Comparison of ENCODE assay signal across 15 cellular contexts in genomic region chr15:29835301-29835700, GRCh38. TPM values are rescaled to one million over a fixed set of nuclear protein-coding genes. Genes with fewer than 3 reads are reported as not detected.
A peak's percentile ranks its signal among the peaks of the same experiment; 100 is the strongest.
DNase-seq lines count a peak whose midpoint lies in the region; ATAC-seq, FAIRE-seq and TF ChIP-seq lines count a peak whose summit lies in the region.
"Had no signal": no experiment of that assay in that cellular context is flagged by ENCODE, and none has a peak within 500 bp of the region (broad histone marks: within the 10 kb centered on the region; RNA-seq: fewer than 3 reads in every experiment).

No MANE protein-coding gene starts in this region.

- no peak overlapping the region for H3K9ac ChIP-seq in mammary epithelial cell (ENCODE audit: insufficient read depth, low read length)

- no peaks in the 10 kb centered on the region for H3K79me2 ChIP-seq in mammary epithelial cell (ENCODE audit: insufficient read depth, low read length)

- no peak for DNase-seq in H54 (ENCODE audit: insufficient read length, low spot score)
- DNase-seq in mammary epithelial cell = no peak
- peak; percentile 83 for DNase-seq in fibroblast of the aortic adventitia (ENCODE audit: low read depth)
- DNase-seq in mucosa of descending colon = no peak
- DNase-seq in NCI-H1436 treated with DMSO at 0.1 percent for 48 hours (lab: John Stamatoyannopoulos, UW) = no peak
- no peak for DNase-seq in dorsolateral prefrontal cortex
- DNase-seq: amniotic stem cell; KBM-7; naive thymus-derived CD4-positive, alpha-beta T cell; NCI-H1048 had no signal

- WGBS in mammary epithelial cell (ENCODE audit: low coverage, missing lambda C conversion rate) = 83% methylated on average over 4 of the region's 4 CpGs

- no peak for TF ChIP-seq POLR2A in H54 (IDR thresholded peaks at IDR 0.05; ENCODE audit: low read depth, low read length)

- peak overlapping the region; percentile 14 for H3K4me2 ChIP-seq in mammary epithelial cell (ENCODE audit: insufficient read depth, low read depth, low read length)

- H3K9me3 ChIP-seq in mammary epithelial cell (replicated peaks; ENCODE audit: insufficient read depth, low read length) = no peaks in the 10 kb centered on the region
- H3K9me3 ChIP-seq in mucosa of descending colon = no peaks in the 10 kb centered on the region

- TF ChIP-seq CTCF in mammary epithelial cell (conservative IDR thresholded peaks at IDR 0.05 in 1 of 2, IDR thresholded peaks at IDR 0.05 in 1 of 2; ENCODE audit: extremely low read depth in 1 of 2, insufficient read depth in 1 of 2, low read depth in 1 of 2, low read length in 2 of 2) = no peak
- no peak for TF ChIP-seq CTCF in fibroblast of the aortic adventitia (IDR thresholded peaks at IDR 0.05; ENCODE audit: insufficient read depth, low read length)
- no peak for TF ChIP-seq CTCF in mucosa of descending colon (IDR thresholded peaks at IDR 0.05)
- no peak for TF ChIP-seq CTCF in dorsolateral prefrontal cortex (IDR thresholded peaks at IDR 0.05 in 54 of 56, conservative IDR thresholded peaks at IDR 0.05 in 2 of 56; ENCODE audit: low read depth in 1 of 56, partially characterized antibody in 56 of 56)

- peak; percentile 85 for FAIRE-seq in H54 (lab: Jason Lieb, UNC)
- FAIRE-seq: RCC 7860 had no signal

- no peaks in the 10 kb centered on the region for H3K36me3 ChIP-seq in mammary epithelial cell (ENCODE audit: insufficient read depth, low read length)
- no peaks in the 10 kb centered on the region for H3K36me3 ChIP-seq in mucosa of descending colon (ENCODE audit: low read depth)

- no peaks in the 10 kb centered on the region for H4K20me1 ChIP-seq in mammary epithelial cell (ENCODE audit: insufficient read depth, low read length)

- H3K4me1 ChIP-seq in mammary epithelial cell (ENCODE audit: insufficient read depth, low read length) (peaks cover 18% of the 10 kb centered on the region), mucosa of descending colon (ENCODE audit: low read depth) (no peaks in the 10 kb centered on the region)

- in situ Hi-C loops in mammary epithelial cell (cut with MboI; ENCODE audit: low sequenced_read_pairs in 2 of 2) = no loop called here

- H3K27ac ChIP-seq in mammary epithelial cell (ENCODE audit: insufficient read depth, low read depth, low read length) = no peak overlapping the region
- H3K27ac ChIP-seq in dorsolateral prefrontal cortex = peak overlapping the region in 27 of 59 donors; percentile 1 to 67 (median 38)

- CTCF ChIA-PET in mammary epithelial cell (lab: Charles Lee; ENCODE audit: low non-redundant PET) = no interaction called here

- BruUV-seq in mammary epithelial cell (replicated peaks; lab: Mats Ljungman, UMichigan) = no TSS peak

- H2AFZ ChIP-seq in mammary epithelial cell (ENCODE audit: low read depth, low read length) = peak overlapping the region; percentile 23

- dilution Hi-C loops in mammary epithelial cell (cut with HindIII; ENCODE audit: low sequenced_read_pairs) = no loop called here

- no peaks in the 10 kb centered on the region for H3K27me3 ChIP-seq in mammary epithelial cell (ENCODE audit: insufficient read depth, low read length)
- H3K27me3 ChIP-seq in dorsolateral prefrontal cortex = no peaks in the 10 kb centered on the region

- intact Hi-C loops in mammary epithelial cell (cut with micrococcal nuclease) (no loop called here), mucosa of descending colon (cut with DNase I, micrococcal nuclease) (no loop called here), dorsolateral prefrontal cortex (cut with DNase I) (no loop called here)

- ATAC-seq in mucosa of descending colon (peak; percentile 55), GM18858 (IDR thresholded peaks at IDR 0.05; ENCODE audit: unreplicated experiment) (no peak), HG03039 (IDR thresholded peaks at IDR 0.05; ENCODE audit: unreplicated experiment) (no peak)
- ATAC-seq: activated CD4-positive, CD25-positive, alpha-beta regulatory T cell treated with anti-CD3 and anti-CD28 coated beads, Interleukin-2, amount 50 U/mL, for 24 hours; naive thymus-derived CD4-positive, alpha-beta T cell had no signal

- H3K4me3 ChIP-seq in mammary epithelial cell (replicated peaks in 1 of 3; ENCODE audit: insufficient read depth in 1 of 3, low read depth in 2 of 3, low read length in 3 of 3) (no peak overlapping the region), fibroblast of the aortic adventitia (ENCODE audit: low read depth, low read length) (no peak overlapping the region), mucosa of descending colon (no peak overlapping the region), dorsolateral prefrontal cortex (no peak overlapping the region)

RNA-seq across cellular contexts. Expression of gene TJP1, which starts 13.0 kb away (rescaled TPM):
- 100 to 1,000 TPM in 1 of 2 donors, 10 to 100 TPM in 1; 91.7 to 109 TPM for total RNA-seq in mammary epithelial cell
- polyA plus RNA-seq in mammary epithelial cell = 53.0 TPM
- polyA minus RNA-seq in mammary epithelial cell = 97.8 TPM
- 94.2 and 95.3 TPM in 2 replicates for total RNA-seq in fibroblast of the aortic adventitia (ENCODE audit: low replicate concordance)
- total RNA-seq in mucosa of descending colon = 100 to 1,000 TPM in 1 of 3 donors, 10 to 100 TPM in 2; 78.8 to 129 (median 86.9) TPM
- total RNA-seq in dorsolateral prefrontal cortex = 100 to 1,000 TPM; 129 to 405 (median 201) TPM
- total RNA-seq: naive thymus-derived CD4-positive, alpha-beta T cell; T-helper 1 cell treated with Interleukin-12 subunit alpha and Interleukin-12 subunit beta and Interleukin-4 antibody, amounts not matched to agents 30 ng/mL and 1 ng/mL, for 36 hours had no signal
- polyA plus RNA-seq: naive thymus-derived CD4-positive, alpha-beta T cell had no signal
